ENCODE assay signal across 8 cellular contexts in genomic region chrX:45515262-45516215, GRCh38.
A peak's percentile ranks its signal among the peaks of the same experiment; 100 is the strongest.
DNase-seq lines count a peak whose midpoint lies in the region; FAIRE-seq and TF ChIP-seq lines count a peak whose summit lies in the region.

No MANE protein-coding gene starts in this region.

- TF ChIP-seq POLR2A in esophagus squamous epithelium (IDR thresholded peaks at IDR 0.05) (peak in 1 of 4 donors; percentile 6), uterus (IDR thresholded peaks at IDR 0.05) (no peak), GM12891 (IDR thresholded peaks at IDR 0.05; ENCODE audit: low read depth, low read length) (no peak)

- no peak for FAIRE-seq in GM12891 (lab: Jason Lieb, UNC)

- DNase-seq in NCI-H82 (lab: John Stamatoyannopoulos, UW) (peak; percentile 46), NCI-H82 treated with DMSO at 0.1 percent for 48 hours (lab: John Stamatoyannopoulos, UW; ENCODE audit: unreplicated experiment) (no peak), NCI-H226 (peak; percentile 77), activated T-cell treated with anti-CD3 and anti-CD28 coated beads for 24 hours (ENCODE audit: low read depth) (peak; percentile 18), esophagus squamous epithelium (lab: John Stamatoyannopoulos, UW) (no peak), non-pigmented ciliary epithelial cell (ENCODE audit: low read depth) (peak; percentile 55), uterus (peak; percentile 73 to 87), GM12891 (ENCODE audit: insufficient read length, low spot score) (no peak)

- no peaks in the 10 kb centered on the region for H3K27me3 ChIP-seq in esophagus squamous epithelium
- peaks cover 0 to 5% of the 10 kb centered on the region in 2 donors for H3K27me3 ChIP-seq in uterus

- intact Hi-C loops in esophagus squamous epithelium (cut with DNase I) (no loop called here), uterus (cut with DNase I; ENCODE audit: low total_unique reads) (no loop called here)

- H3K9me3 ChIP-seq in esophagus squamous epithelium (no peaks in the 10 kb centered on the region), uterus (no peaks in the 10 kb centered on the region)

- H3K4me1 ChIP-seq in esophagus squamous epithelium (peaks cover 3 to 32% (median 8%) of the 10 kb centered on the region in 3 donors), uterus (no peaks in the 10 kb centered on the region)

- 13 to 20% methylated on average over 10 to 12 of the region's 12 CpGs for WGBS in esophagus squamous epithelium, 2 donors

- H3K27ac ChIP-seq in esophagus squamous epithelium (peak overlapping the region; percentile 49 to 77 (median 63)), uterus (peak overlapping the region; percentile 61 to 72)

- no peaks in the 10 kb centered on the region for H3K36me3 ChIP-seq in esophagus squamous epithelium
- H3K36me3 ChIP-seq in uterus, result no peaks in the 10 kb centered on the region

- TF ChIP-seq CTCF in esophagus squamous epithelium (IDR thresholded peaks at IDR 0.05) (peak in 4 of 6 experiments; percentile 32 to 51 (median 46)), uterus (IDR thresholded peaks at IDR 0.05) (peak; percentile 44 to 67 (median 56))

- no peak overlapping the region for H3K4me3 ChIP-seq in esophagus squamous epithelium
- H3K4me3 ChIP-seq in uterus, result no peak overlapping the region

TF ChIP-seq in GM12891, 5 proteins besides CTCF, POLR2A, EP300 and RAD21:
- no peak for TF ChIP-seq SPI1 (IDR thresholded peaks at IDR 0.05; ENCODE audit: low read depth, low read length)
- TF ChIP-seq POU2F2 (IDR thresholded peaks at IDR 0.05; ENCODE audit: low read depth, low read length), result no peak
- TF ChIP-seq TAF1 (IDR thresholded peaks at IDR 0.05; ENCODE audit: low read depth, low read length), result no peak
- TF ChIP-seq POLR2AphosphoS5 (IDR thresholded peaks at IDR 0.05; ENCODE audit: low read depth, low read length), result no peak
- no peak for TF ChIP-seq PAX5 (IDR thresholded peaks at IDR 0.05; ENCODE audit: insufficient read depth, low read length, severe bottlenecking)

Comparison
In these comparisons a context has a peak if more than half of its experiments do, and no peak if none do; other contexts are left out.
1. DNase-seq: peak in NCI-H82 (single experiment), NCI-H226 (single experiment), activated T-cell treated with anti-CD3 and anti-CD28 coated beads for 24 hours (single experiment), non-pigmented ciliary epithelial cell (single experiment) and uterus (2 of 2); none in NCI-H82 treated with DMSO at 0.1 percent for 48 hours (single experiment), esophagus squamous epithelium (single experiment) and GM12891 (single experiment).